8 cellular contexts compared by ENCODE assay signal in genomic region chr15:89068325-89068784, GRCh38. TPM values are rescaled to one million over a fixed set of nuclear protein-coding genes. Genes with fewer than 3 reads are reported as not detected.
DNase-seq lines count a peak whose midpoint lies in the region; ATAC-seq and TF ChIP-seq lines count a peak whose summit lies in the region.

No MANE protein-coding gene starts in this region.

- CTCF ChIA-PET in activated CD4-positive, alpha-beta memory T cell treated with anti-CD3 and anti-CD28 coated beads, Interleukin-2, amount 10 ng/mL, durations not matched to agents 7 days and 5 days (lab: Charles Lee) = interaction anchor here (0.5 to 1.8 kb wide), 11 partner anchors 8 to 167 kb away, joined by 3 to 10 read pairs (median 4); partner anchors contain the start of gene ABHD2
- CTCF ChIA-PET in CD8-positive, alpha-beta T cell (lab: Charles Lee) = interaction anchor here (0.6 to 1.0 kb wide), 3 partner anchors 9 to 109 kb away, joined by 3 read pairs; no protein-coding TSS in a partner anchor

- no peak overlapping the region for H3K4me3 ChIP-seq in CD8-positive, alpha-beta T cell (ENCODE audit: low read depth, low read length)

- DNase-seq in CD1c-positive myeloid dendritic cell (ENCODE audit: extremely low spot score) (peak; percentile 87), kidney tubule cell (ENCODE audit: low spot score) (peak; percentile 94), middle frontal gyrus (ENCODE audit: extremely low spot score, low spot score) (no peak), erythroblast (lab: John Stamatoyannopoulos, UW) (no peak)
- peak; percentile 65 for DNase-seq in activated CD4-positive, alpha-beta memory T cell treated with anti-CD3 and anti-CD28 coated beads, Interleukin-2, amount 10 ng/mL, durations not matched to agents 7 days and 5 days
- DNase-seq in CD8-positive, alpha-beta T cell = no peak

- intact Hi-C loops in CD8-positive, alpha-beta T cell (cut with DNase I, micrococcal nuclease) = no loop called here

- POLR2A ChIA-PET in activated CD4-positive, alpha-beta memory T cell treated with anti-CD3 and anti-CD28 coated beads, Interleukin-2, amount 10 ng/mL, durations not matched to agents 7 days and 5 days (lab: Charles Lee) = interaction anchor here (0.9 to 1.2 kb wide), 4 partner anchors 11 to 23 kb away, joined by 3 to 4 read pairs (median 4); partner anchors contain the start of gene ABHD2
- POLR2A ChIA-PET in CD8-positive, alpha-beta T cell (lab: Charles Lee) = no interaction called here

- H3K27me3 ChIP-seq in CD8-positive, alpha-beta T cell (ENCODE audit: insufficient read depth, low read length) = no peaks in the 10 kb centered on the region

- peak overlapping the region; percentile 5 for H3K4me3 Mint-ChIP-seq in activated CD4-positive, alpha-beta memory T cell treated with anti-CD3 and anti-CD28 coated beads, Interleukin-2, amount 10 ng/mL, durations not matched to agents 7 days and 5 days
- H3K4me3 Mint-ChIP-seq in CD8-positive, alpha-beta T cell = no peak overlapping the region

- TF ChIP-seq CTCF in CD8-positive, alpha-beta T cell (IDR thresholded peaks at IDR 0.05) = no peak

- H3K9me3 ChIP-seq in CD8-positive, alpha-beta T cell (ENCODE audit: low read length) = no peaks in the 10 kb centered on the region

- H3K36me3 Mint-ChIP-seq in activated CD4-positive, alpha-beta memory T cell treated with anti-CD3 and anti-CD28 coated beads, Interleukin-2, amount 10 ng/mL, durations not matched to agents 7 days and 5 days (ENCODE audit: low read depth) = peaks cover 14% of the 10 kb centered on the region
- peaks cover 13% of the 10 kb centered on the region for H3K36me3 Mint-ChIP-seq in CD8-positive, alpha-beta T cell

- H3K27ac ChIP-seq in CD8-positive, alpha-beta T cell (ENCODE audit: low read depth, low read length) = no peak overlapping the region

- TF ChIP-seq POLR2A in erythroblast (IDR thresholded peaks at IDR 0.05; ENCODE audit: low read length) = no peak

- H3K36me3 ChIP-seq in CD8-positive, alpha-beta T cell (ENCODE audit: insufficient read depth, low read length) = no peaks in the 10 kb centered on the region

- no peaks in the 10 kb centered on the region for H3K27me3 Mint-ChIP-seq in activated CD4-positive, alpha-beta memory T cell treated with anti-CD3 and anti-CD28 coated beads, Interleukin-2, amount 10 ng/mL, durations not matched to agents 7 days and 5 days
- peaks cover 4% of the 10 kb centered on the region for H3K27me3 Mint-ChIP-seq in CD8-positive, alpha-beta T cell (ENCODE audit: low read depth)

- H3K4me1 ChIP-seq in CD8-positive, alpha-beta T cell (ENCODE audit: insufficient read depth, low read length) = no peaks in the 10 kb centered on the region

- peak; percentile 88 for ATAC-seq in GM19468 (IDR thresholded peaks at IDR 0.05; ENCODE audit: extremely low read depth, unreplicated experiment)
- peak; percentile 86 for ATAC-seq in HG03469 (IDR thresholded peaks at IDR 0.05; ENCODE audit: unreplicated experiment)
- ATAC-seq in CD8-positive, alpha-beta T cell = no peak

- H3K4me1 Mint-ChIP-seq in activated CD4-positive, alpha-beta memory T cell treated with anti-CD3 and anti-CD28 coated beads, Interleukin-2, amount 10 ng/mL, durations not matched to agents 7 days and 5 days = peaks cover 21% of the 10 kb centered on the region
- no peaks in the 10 kb centered on the region for H3K4me1 Mint-ChIP-seq in CD8-positive, alpha-beta T cell (ENCODE audit: low read depth)

- peaks cover 12% of the 10 kb centered on the region for H3K9me3 Mint-ChIP-seq in activated CD4-positive, alpha-beta memory T cell treated with anti-CD3 and anti-CD28 coated beads, Interleukin-2, amount 10 ng/mL, durations not matched to agents 7 days and 5 days
- H3K9me3 Mint-ChIP-seq in CD8-positive, alpha-beta T cell = peaks cover 23% of the 10 kb centered on the region

- peak overlapping the region; percentile 68 for H3K27ac Mint-ChIP-seq in activated CD4-positive, alpha-beta memory T cell treated with anti-CD3 and anti-CD28 coated beads, Interleukin-2, amount 10 ng/mL, durations not matched to agents 7 days and 5 days
- no peak overlapping the region for H3K27ac Mint-ChIP-seq in CD8-positive, alpha-beta T cell

RNA-seq across cellular contexts. Expression of gene ABHD2, which starts 19.9 kb away (rescaled TPM):
- 10 to 100 TPM; 62.4 to 63.5 TPM for total RNA-seq in activated CD4-positive, alpha-beta memory T cell treated with anti-CD3 and anti-CD28 coated beads, Interleukin-2, amount 10 ng/mL, durations not matched to agents 7 days and 5 days
- total RNA-seq in CD8-positive, alpha-beta T cell = 10 to 100 TPM; 22.2 to 25.7 TPM

Comparison
In these comparisons a context has a peak if more than half of its experiments do, and no peak if none do; other contexts are left out.
1. DNase-seq: peak in CD1c-positive myeloid dendritic cell (single experiment), activated CD4-positive, alpha-beta memory T cell treated with anti-CD3 and anti-CD28 coated beads, Interleukin-2, amount 10 ng/mL, durations not matched to agents 7 days and 5 days (single experiment) and kidney tubule cell (single experiment); none in CD8-positive, alpha-beta T cell (0 of 7), middle frontal gyrus (single experiment) and erythroblast (0 of 2).